In the genomic region with DNA sequence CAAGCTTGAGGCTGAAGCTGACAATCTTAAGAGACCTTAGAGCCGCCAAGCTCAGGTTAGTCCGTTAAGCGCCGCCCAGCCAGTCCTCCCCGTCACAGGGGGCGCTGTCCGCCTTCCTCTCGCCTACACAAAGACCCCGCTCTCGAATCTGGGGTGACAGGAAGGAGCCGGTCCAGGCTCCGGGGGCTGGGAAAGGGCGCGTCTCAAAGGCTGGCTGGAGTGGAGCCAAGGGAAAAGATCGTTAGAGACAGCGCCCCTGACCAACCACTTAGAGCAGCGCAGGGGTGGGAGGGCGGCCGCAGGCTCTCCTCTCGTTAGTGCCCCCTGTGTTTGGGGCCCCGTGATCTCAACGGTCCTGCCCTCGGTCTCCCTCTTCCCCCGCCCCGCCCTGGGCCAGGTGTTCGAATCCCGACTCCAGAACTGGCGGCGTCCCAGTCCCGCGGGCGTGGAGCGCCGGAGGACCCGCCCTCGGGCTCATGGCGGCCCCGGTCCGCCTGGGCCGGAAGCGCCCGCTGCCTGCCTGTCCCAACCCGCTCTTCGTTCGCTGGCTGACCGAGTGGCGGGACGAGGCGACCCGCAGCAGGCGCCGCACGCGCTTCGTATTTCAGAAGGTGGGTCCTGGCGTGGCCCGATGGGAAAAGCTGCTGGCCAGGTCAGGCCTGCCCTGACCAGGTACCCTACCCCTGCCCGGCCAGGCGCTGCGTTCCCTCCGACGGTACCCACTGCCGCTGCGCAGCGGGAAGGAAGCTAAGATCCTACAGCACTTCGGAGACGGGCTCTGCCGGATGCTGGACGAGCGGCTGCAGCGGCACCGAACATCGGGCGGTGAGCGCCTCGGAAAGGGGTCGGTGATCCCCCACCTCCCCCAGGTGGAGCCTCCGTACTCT, we compare ENCODE assay signal across 8 cellular contexts. TPM values are rescaled to one million over a fixed set of nuclear protein-coding genes. Genes with fewer than 3 reads are reported as not detected.
DNase-seq lines count a peak whose midpoint lies in the region; ATAC-seq and TF ChIP-seq lines count a peak whose summit lies in the region.

A gene with protein sequence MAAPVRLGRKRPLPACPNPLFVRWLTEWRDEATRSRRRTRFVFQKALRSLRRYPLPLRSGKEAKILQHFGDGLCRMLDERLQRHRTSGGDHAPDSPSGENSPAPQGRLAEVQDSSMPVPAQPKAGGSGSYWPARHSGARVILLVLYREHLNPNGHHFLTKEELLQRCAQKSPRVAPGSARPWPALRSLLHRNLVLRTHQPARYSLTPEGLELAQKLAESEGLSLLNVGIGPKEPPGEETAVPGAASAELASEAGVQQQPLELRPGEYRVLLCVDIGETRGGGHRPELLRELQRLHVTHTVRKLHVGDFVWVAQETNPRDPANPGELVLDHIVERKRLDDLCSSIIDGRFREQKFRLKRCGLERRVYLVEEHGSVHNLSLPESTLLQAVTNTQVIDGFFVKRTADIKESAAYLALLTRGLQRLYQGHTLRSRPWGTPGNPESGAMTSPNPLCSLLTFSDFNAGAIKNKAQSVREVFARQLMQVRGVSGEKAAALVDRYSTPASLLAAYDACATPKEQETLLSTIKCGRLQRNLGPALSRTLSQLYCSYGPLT (plus strand): TSS at position 156 of the 887 bp plus-strand sequence. CDS start 321 bp downstream, at position 477.

- peak within 1 kb of the TSS; percentile 94 to 99 for H3K27ac ChIP-seq in ascending aorta
- H3K27ac ChIP-seq in right cardiac atrium (ENCODE audit: low read length), result peak within 1 kb of the TSS; percentile 99
- peak within 1 kb of the TSS; percentile 98 to 99 for H3K27ac ChIP-seq in uterus

- peak; percentile 69 to 87 (median 86) for TF ChIP-seq CTCF in ascending aorta (IDR thresholded peaks at IDR 0.05)
- peak; percentile 87 to 95 (median 92) for TF ChIP-seq CTCF in uterus (IDR thresholded peaks at IDR 0.05)

- H3K27me3 ChIP-seq in ascending aorta, result no peaks in the 10 kb centered on the region
- H3K27me3 ChIP-seq in right cardiac atrium (ENCODE audit: control insufficient read depth, insufficient read depth), result no peaks in the 10 kb centered on the region
- no peaks in the 10 kb centered on the region for H3K27me3 ChIP-seq in uterus

- H3K4me3 ChIP-seq in ascending aorta (peak within 1 kb of the TSS; percentile 84 to 99), right cardiac atrium (ENCODE audit: low read length) (peak within 1 kb of the TSS; percentile 61), uterus (peak within 1 kb of the TSS; percentile 92 to 99)

- TF ChIP-seq POLR2A in uterus (IDR thresholded peaks at IDR 0.05), result peak; percentile 70 to 75

- ATAC-seq in HG02588 (IDR thresholded peaks at IDR 0.05; ENCODE audit: unreplicated experiment) (peak; percentile 25), right cardiac atrium (peak; percentile 67 to 73)

- H3K4me1 ChIP-seq in ascending aorta, result peaks cover 21 to 23% of the 10 kb centered on the region in 2 donors
- H3K4me1 ChIP-seq in right cardiac atrium (ENCODE audit: control insufficient read depth, insufficient read depth, low read length), result peaks cover 5% of the 10 kb centered on the region
- H3K4me1 ChIP-seq in uterus, result peaks cover 7 to 13% of the 10 kb centered on the region in 2 donors

- no peaks in the 10 kb centered on the region for H3K9me3 ChIP-seq in ascending aorta
- no peaks in the 10 kb centered on the region for H3K9me3 ChIP-seq in right cardiac atrium (ENCODE audit: control insufficient read depth, low read length)
- H3K9me3 ChIP-seq in uterus, result no peaks in the 10 kb centered on the region

- DNase-seq in DMS79 treated with DMSO at 0.1 percent for 48 hours (lab: John Stamatoyannopoulos, UW), result peak; percentile 97
- DNase-seq in NCI-H2029 treated with DMSO at 0.1 percent for 48 hours (lab: John Stamatoyannopoulos, UW), result peak; percentile 91
- peak; percentile 90 for DNase-seq in T-helper 22 cell (ENCODE audit: low read depth)
- DNase-seq in ascending aorta (ENCODE audit: low spot score in 2 of 2), result peak; percentile 87 to 99
- peak; percentile 98 to 99 (median 99) for DNase-seq in right cardiac atrium
- DNase-seq in putamen (ENCODE audit: low spot score), result peak; percentile 92
- peak; percentile 99 for DNase-seq in uterus

- intact Hi-C loops in ascending aorta (cut with DNase I), result loop anchor here (1.0 kb wide), 1 partner anchor 13 kb away; no protein-coding TSS in a partner anchor
- intact Hi-C loops in right cardiac atrium (cut with DNase I), result no loop called here
- intact Hi-C loops in uterus (cut with DNase I; ENCODE audit: low total_unique reads), result no loop called here

- peaks cover 45 to 46% of the 10 kb centered on the region in 2 donors for H3K36me3 ChIP-seq in ascending aorta
- H3K36me3 ChIP-seq in uterus, result no peaks in the 10 kb centered on the region

- under 1% methylated on average over 78 of the region's 78 CpGs for WGBS in right cardiac atrium

RNA-seq across cellular contexts. Expression of the gene that starts here (rescaled TPM):
- 45.0 TPM for total RNA-seq in ascending aorta
- total RNA-seq in right cardiac atrium, result 10 to 100 TPM; 33.3 to 39.5 (median 35.8) TPM
- 44.7 TPM for polyA plus RNA-seq in right cardiac atrium
- total RNA-seq in uterus, result 100 to 1,000 TPM in 1 of 4 donors, 10 to 100 TPM in 3; 28.8 to 108 (median 75.0) TPM

Comparison
In these comparisons a context has a peak if more than half of its experiments do, and no peak if none do; other contexts are left out.
1. Peak in every context shown above with its lines: DNase-seq, ATAC-seq, H3K4me3 ChIP-seq and H3K27ac ChIP-seq.